1 cellular context compared by ENCODE assay signal in the genomic region with DNA sequence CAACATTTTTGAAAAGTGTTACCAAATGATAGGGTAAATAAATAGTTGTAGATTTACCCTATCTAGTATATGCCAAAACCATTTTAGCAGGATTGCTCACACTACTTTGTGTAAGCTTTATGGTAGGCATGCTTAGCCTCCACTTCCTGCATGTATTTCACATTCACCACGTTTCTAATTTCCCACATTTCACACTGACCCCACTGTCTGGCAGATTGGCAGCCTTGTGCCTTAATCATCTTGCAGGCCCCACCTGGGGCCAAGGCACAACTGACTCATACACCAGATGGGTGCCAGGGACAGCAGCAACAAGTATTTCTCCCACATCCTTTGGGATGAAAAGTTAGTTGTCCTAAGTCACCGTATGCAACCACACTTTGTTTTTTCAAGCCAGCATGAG.
TF ChIP-seq lines count a peak whose summit lies in the region.

No MANE protein-coding gene starts in this region.

TF ChIP-seq in H1, 55 proteins besides CTCF, POLR2A, EP300 and RAD21:
- no peak for TF ChIP-seq FOSL1 (IDR thresholded peaks at IDR 0.05; ENCODE audit: insufficient read depth, low read depth, low read length)
- no peak for TF ChIP-seq MAFK (IDR thresholded peaks at IDR 0.05; ENCODE audit: low read depth, low read length)
- no peak for TF ChIP-seq TCF12 (IDR thresholded peaks at IDR 0.05; ENCODE audit: low read depth, low read length)
- TF ChIP-seq, protein P1, sequence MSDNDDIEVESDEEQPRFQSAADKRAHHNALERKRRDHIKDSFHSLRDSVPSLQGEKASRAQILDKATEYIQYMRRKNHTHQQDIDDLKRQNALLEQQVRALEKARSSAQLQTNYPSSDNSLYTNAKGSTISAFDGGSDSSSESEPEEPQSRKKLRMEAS (IDR thresholded peaks at IDR 0.05), result no peak
TF ChIP-seq in H1: peak in this region for 0.
